15 cellular contexts compared by ENCODE assay signal in genomic region chr3:107198522-107199271, GRCh38.
A peak's percentile ranks its signal among the peaks of the same experiment; 100 is the strongest.
DNase-seq lines count a peak whose midpoint lies in the region; ATAC-seq, FAIRE-seq and TF ChIP-seq lines count a peak whose summit lies in the region.
"Had no signal": no experiment of that assay in that cellular context is flagged by ENCODE, and none has a peak within 500 bp of the region (broad histone marks: within the 10 kb centered on the region; RNA-seq: fewer than 3 reads in every experiment).

No MANE protein-coding gene starts in this region.

- H3K27ac ChIP-seq in cingulate gyrus (ENCODE audit: low read depth, low read length) (peak overlapping the region; percentile 50), layer of hippocampus (ENCODE audit: low read depth, low read length) (peak overlapping the region; percentile 0)
- H3K27ac ChIP-seq: VCaP had no signal

- peaks cover 15% of the 10 kb centered on the region for H3K4me1 ChIP-seq in skeletal muscle satellite cell (ENCODE audit: control insufficient read depth, insufficient read depth, low read length)

- TF ChIP-seq CTCF in HFF-Myc (IDR thresholded peaks at IDR 0.05; ENCODE audit: low read depth, low read length, missing control alignments) = no peak
- TF ChIP-seq CTCF in D721Med (IDR thresholded peaks at IDR 0.05; ENCODE audit: insufficient read depth, missing control alignments) = no peak

- peak; percentile 31 for DNase-seq in HFF-Myc (ENCODE audit: extremely low read depth, low read depth)
- DNase-seq in HUDEP-2 (lab: John Stamatoyannopoulos, UW; ENCODE audit: unreplicated experiment in 76 of 76) = no peak
- no peak for DNase-seq in mesenteric fat pad (ENCODE audit: low spot score)
- no peak for DNase-seq in D721Med (ENCODE audit: insufficient read length, low spot score)
- DNase-seq: activated T-cell treated with anti-CD3 and anti-CD28 coated beads, Interleukin-2, amount 50 U/mL, for 1 hour; CD4-positive, CD25-positive, alpha-beta regulatory T cell; KBM-7; stimulated activated CD4-positive, alpha-beta T cell treated with anti-CD3 and anti-CD28 coated beads, Interleukin-2, amount 100 ng/mL, for 48 hours had no signal

- no peaks in the 10 kb centered on the region for H3K27me3 ChIP-seq in layer of hippocampus (ENCODE audit: control insufficient read depth, insufficient read depth, low read length)
- H3K27me3 ChIP-seq in skeletal muscle satellite cell (ENCODE audit: control insufficient read depth, insufficient read depth, low read length) = no peaks in the 10 kb centered on the region

- H3K36me3 ChIP-seq in skeletal muscle satellite cell (ENCODE audit: insufficient read depth, low read length) = no peaks in the 10 kb centered on the region

- no peaks in the 10 kb centered on the region for H3K9me3 ChIP-seq in skeletal muscle satellite cell (replicated peaks; ENCODE audit: low read length)

- H3K4me3 ChIP-seq in HFF-Myc (replicated peaks; ENCODE audit: low read depth, low read length) (no peak overlapping the region), skeletal muscle satellite cell (ENCODE audit: low read length) (peak overlapping the region; percentile 33)

- no peak for ATAC-seq in GM21423 (IDR thresholded peaks at IDR 0.05; ENCODE audit: unreplicated experiment)

- no peak for FAIRE-seq in D721Med (lab: Jason Lieb, UNC)
- FAIRE-seq: colon, H1 had no signal

- H3K9ac ChIP-seq in skeletal muscle satellite cell (ENCODE audit: low read depth, low read length) = peak overlapping the region; percentile 2

- H3K4me2 ChIP-seq in skeletal muscle satellite cell (ENCODE audit: low read length) = peak overlapping the region; percentile 44
